Comparison of ENCODE assay signal across 17 cellular contexts in the genomic region with DNA sequence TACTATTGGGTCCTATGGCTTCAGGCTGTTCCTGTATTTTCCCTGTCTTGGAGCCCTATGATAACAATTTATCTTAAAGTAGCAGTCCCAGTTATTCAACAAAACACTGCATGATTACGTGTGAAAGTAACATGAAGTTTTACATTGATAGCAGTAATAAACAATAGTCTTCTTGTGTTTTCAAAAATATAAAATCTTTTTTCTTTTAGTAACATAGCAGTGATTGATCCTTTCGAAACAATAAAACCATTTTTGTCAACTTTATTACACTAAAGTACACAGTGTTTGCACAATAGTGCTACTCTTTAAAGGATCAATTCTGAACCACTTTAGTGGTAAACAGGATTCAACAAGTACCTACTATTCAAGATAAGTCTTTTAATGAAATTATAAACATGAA.
"Had no signal": no experiment of that assay in that cellular context is flagged by ENCODE, and none has a peak within 500 bp of the region (broad histone marks: within the 10 kb centered on the region; RNA-seq: fewer than 3 reads in every experiment).

No MANE protein-coding gene starts in this region.

- H3K4me2 ChIP-seq: neural progenitor cell had no signal

- H3K9me3 ChIP-seq: esophagus squamous epithelium, left ventricle myocardium inferior, lower lobe of right lung, pancreas, psoas muscle, spleen, tibial artery, upper lobe of right lung, vagina had no signal

- H3K4me3 ChIP-seq: esophagus squamous epithelium, left ventricle myocardium inferior, lower lobe of right lung, neural progenitor cell, pancreas, psoas muscle, spleen, tibial artery, upper lobe of right lung, vagina had no signal

- H3K36me3 ChIP-seq: esophagus squamous epithelium, left ventricle myocardium inferior, lower lobe of right lung, neural progenitor cell, pancreas, spleen, tibial artery, upper lobe of right lung, vagina had no signal

- DNase-seq: esophagus squamous epithelium; foreskin fibroblast; immature natural killer cell; left ventricle myocardium inferior; lower lobe of right lung; occipital lobe; pancreas; psoas muscle; retina; spleen; stimulated activated CD4-positive, alpha-beta T cell treated with anti-CD3 and anti-CD28 coated beads, Interleukin-15, amount 100 ng/mL, for 24 hours; stimulated activated CD4-positive, alpha-beta T cell treated with anti-CD3 and anti-CD28 coated beads, Interleukin-1b, Interleukin-23, amount 100 ng/mL, for 48 hours; stimulated activated CD4-positive, alpha-beta T cell treated with anti-CD3 and anti-CD28 coated beads, Interleukin-4, amount 100 ng/mL, for 24 hours; tibial artery; upper lobe of right lung had no signal

- H3K4me1 ChIP-seq: esophagus squamous epithelium, left ventricle myocardium inferior, lower lobe of right lung, neural progenitor cell, pancreas, psoas muscle, spleen, tibial artery, upper lobe of right lung had no signal

- H3K27ac ChIP-seq: esophagus squamous epithelium, left ventricle myocardium inferior, lower lobe of right lung, neural progenitor cell, pancreas, psoas muscle, spleen, tibial artery, upper lobe of right lung, vagina had no signal

- H2AFZ ChIP-seq: neural progenitor cell had no signal
